Comparison of ENCODE assay signal across 19 cellular contexts in the genomic region with DNA sequence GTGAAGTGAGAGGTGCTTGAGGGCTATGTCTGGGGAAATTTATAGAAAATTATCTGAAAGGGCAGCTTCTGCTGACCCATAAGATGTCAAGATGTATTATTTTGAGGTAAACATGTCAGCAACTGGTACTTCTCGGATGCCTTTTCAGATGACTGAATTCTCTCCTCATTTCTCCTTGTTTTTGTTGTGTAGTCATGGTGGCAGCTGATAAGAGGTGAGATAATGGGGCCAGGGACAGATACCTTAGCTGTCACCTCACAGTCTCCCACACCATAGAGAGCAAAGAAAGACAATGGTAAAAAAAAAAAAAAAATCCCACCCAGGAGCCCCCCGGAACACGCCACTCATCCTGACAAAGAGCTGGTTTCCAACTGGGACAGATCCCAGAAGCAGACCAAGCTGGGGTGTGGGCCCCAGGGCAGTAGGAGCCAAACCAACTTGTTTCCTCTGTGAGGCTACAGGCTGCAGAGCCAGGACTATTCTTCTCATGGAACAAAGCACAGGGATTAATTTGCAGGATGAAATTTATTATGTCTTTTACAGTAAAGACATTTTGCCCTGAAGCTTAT.
"Had no signal": no experiment of that assay in that cellular context is flagged by ENCODE, and none has a peak within 500 bp of the region (broad histone marks: within the 10 kb centered on the region; RNA-seq: fewer than 3 reads in every experiment).

No MANE protein-coding gene starts in this region.

- H3K27ac ChIP-seq: colonic mucosa, skin epidermis, transverse colon had no signal

- H3K4me1 ChIP-seq: colonic mucosa had no signal

- H3K27me3 ChIP-seq: colonic mucosa, transverse colon had no signal

- H3K4me3 Mint-ChIP-seq: activated CD4-positive, alpha-beta memory T cell treated with anti-CD3 and anti-CD28 coated beads, Interleukin-2, amount 10 ng/mL, durations not matched to agents 7 days and 5 days; activated CD4-positive, alpha-beta T cell treated with anti-CD3 and anti-CD28 coated beads for 36 hours; activated T-cell treated with anti-CD3 and anti-CD28 coated beads, Interleukin-2, amount 50 U/mL, for 24 hours; immature natural killer cell; naive thymus-derived CD8-positive, alpha-beta T cell had no signal

- H3K27me3 Mint-ChIP-seq: progenitor cell of endocrine pancreas had no signal

- H3K9me3 ChIP-seq: colonic mucosa, transverse colon had no signal

- H3K36me3 ChIP-seq: colonic mucosa, transverse colon had no signal

- H3K4me3 ChIP-seq: colonic mucosa, skin epidermis, transverse colon had no signal

- H3K9me3 Mint-ChIP-seq: activated CD4-positive, alpha-beta memory T cell treated with anti-CD3 and anti-CD28 coated beads, Interleukin-2, amount 10 ng/mL, durations not matched to agents 7 days and 5 days; activated T-cell treated with anti-CD3 and anti-CD28 coated beads, Interleukin-2, amount 50 U/mL, for 24 hours had no signal

- FAIRE-seq: astrocyte had no signal

- H3K27ac Mint-ChIP-seq: activated CD4-positive, alpha-beta memory T cell treated with anti-CD3 and anti-CD28 coated beads, Interleukin-2, amount 10 ng/mL, durations not matched to agents 7 days and 5 days; activated CD4-positive, alpha-beta T cell treated with anti-CD3 and anti-CD28 coated beads for 36 hours; activated T-cell treated with anti-CD3 and anti-CD28 coated beads, Interleukin-2, amount 50 U/mL, for 24 hours; progenitor cell of endocrine pancreas had no signal

- ATAC-seq: activated CD4-positive, alpha-beta T cell treated with anti-CD3 and anti-CD28 coated beads for 36 hours; left colon; naive thymus-derived CD8-positive, alpha-beta T cell had no signal

- DNase-seq: activated CD4-positive, alpha-beta memory T cell treated with anti-CD3 and anti-CD28 coated beads, Interleukin-2, amount 10 ng/mL, durations not matched to agents 7 days and 5 days; activated CD4-positive, alpha-beta T cell treated with anti-CD3 and anti-CD28 coated beads for 36 hours; activated effector memory CD4-positive, alpha-beta T cell treated with Interleukin-2 at 50 U/mL for 16 hours; activated naive CD4-positive, alpha-beta T cell treated with anti-CD3 and anti-CD28 coated beads, Interleukin-2, amount 50 U/mL, for 16 hours; activated T-cell treated with anti-CD3 and anti-CD28 coated beads, Interleukin-2, amount 50 U/mL, for 24 hours; colonic mucosa; foreskin melanocyte; head of caudate nucleus; immature natural killer cell; left colon; naive thymus-derived CD8-positive, alpha-beta T cell; occipital lobe; right cardiac atrium; stimulated activated CD4-positive, alpha-beta T cell treated with anti-CD3 and anti-CD28 coated beads, Interleukin-4, amount 100 ng/mL, for 24 hours; stimulated activated naive CD4-positive, alpha-beta T cell; transverse colon had no signal
